Comparison of ENCODE assay signal across 12 cellular contexts in the genomic region with DNA sequence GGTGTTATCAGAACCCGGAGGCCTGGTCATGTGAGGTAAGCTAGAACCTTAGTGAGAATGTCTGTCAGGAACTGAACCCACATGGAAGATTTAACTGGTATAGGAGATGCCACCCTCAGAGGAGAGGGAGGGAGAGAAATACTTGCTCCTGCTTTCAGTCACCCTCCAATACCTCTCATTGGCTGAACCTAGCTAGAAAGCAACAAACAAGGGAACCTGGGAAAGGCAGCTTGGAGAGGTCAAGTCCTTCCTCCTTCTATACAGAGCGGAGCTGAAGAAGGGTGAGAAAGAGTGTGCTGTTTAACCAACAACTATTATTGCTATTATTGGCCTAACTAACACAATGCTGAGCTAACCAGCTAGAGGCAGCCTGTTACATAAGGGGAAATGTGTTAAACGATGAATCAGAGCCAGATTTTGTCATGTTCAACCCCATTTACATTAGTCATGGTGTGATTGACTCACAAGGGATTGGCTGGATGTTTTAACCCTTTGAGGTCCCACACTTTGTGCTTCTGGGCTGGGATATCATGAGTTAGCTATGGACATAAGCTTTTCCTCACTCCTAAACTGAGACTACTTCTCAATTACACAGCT.
DNase-seq lines count a peak whose midpoint lies in the region; ATAC-seq, FAIRE-seq and TF ChIP-seq lines count a peak whose summit lies in the region.
"Had no signal": no experiment of that assay in that cellular context is flagged by ENCODE, and none has a peak within 500 bp of the region (broad histone marks: within the 10 kb centered on the region; RNA-seq: fewer than 3 reads in every experiment).

No MANE protein-coding gene starts in this region.

- no peaks in the 10 kb centered on the region for H3K9me3 Mint-ChIP-seq in CD4-positive, alpha-beta T cell

- H3K4me3 ChIP-seq in AG09309 (ENCODE audit: control insufficient read depth, low read depth, low read length) = no peak overlapping the region
- H3K4me3 ChIP-seq: pancreas had no signal

- no peak for TF ChIP-seq POLR2A in GM12892 (IDR thresholded peaks at IDR 0.05; ENCODE audit: low read depth, low read length)

- H3K36me3 Mint-ChIP-seq in CD4-positive, alpha-beta T cell (ENCODE audit: low read depth) = no peaks in the 10 kb centered on the region

- POLR2A ChIA-PET in CD4-positive, alpha-beta T cell (lab: Charles Lee) = no interaction called here

- H3K27ac ChIP-seq in CD4-positive, alpha-beta T cell (ENCODE audit: low read depth, low read length) = no peak overlapping the region
- H3K27ac ChIP-seq: pancreas had no signal

- H3K9me3 ChIP-seq in CD4-positive, alpha-beta T cell (ENCODE audit: control insufficient read depth, low read length) = no peaks in the 10 kb centered on the region
- H3K9me3 ChIP-seq: pancreas had no signal

- DNase-seq in AG09309 (ENCODE audit: low read depth) (peak; percentile 67), HS-5 (ENCODE audit: low read depth) (peak; percentile 73), amniotic stem cell (lab: John Stamatoyannopoulos, UW) (peak; percentile 4), GM12892 (ENCODE audit: insufficient read length) (no peak), COR-L47 (lab: John Stamatoyannopoulos, UW) (no peak)
- DNase-seq in CD4-positive, alpha-beta T cell = no peak
- DNase-seq: cerebellar nuclear complex, DMS153, NCI-H345, pancreas had no signal

- H3K27ac Mint-ChIP-seq in CD4-positive, alpha-beta T cell = no peak overlapping the region

- TF ChIP-seq CTCF in AG09309 (IDR thresholded peaks at IDR 0.05; ENCODE audit: control insufficient read depth, insufficient read depth, low read depth, low read length, missing control alignments) = no peak
- TF ChIP-seq CTCF in CD4-positive, alpha-beta T cell (IDR thresholded peaks at IDR 0.05) = no peak

- H3K4me1 Mint-ChIP-seq in CD4-positive, alpha-beta T cell (ENCODE audit: low read depth) = no peaks in the 10 kb centered on the region

- H3K27me3 Mint-ChIP-seq in CD4-positive, alpha-beta T cell = peaks cover 15% of the 10 kb centered on the region

- intact Hi-C loops in CD4-positive, alpha-beta T cell (cut with DNase I, micrococcal nuclease) = no loop called here

- H3K27me3 ChIP-seq in CD4-positive, alpha-beta T cell (ENCODE audit: control insufficient read depth, insufficient read depth, low read length) = no peaks in the 10 kb centered on the region

- ATAC-seq in CD4-positive, alpha-beta T cell (ENCODE audit: poor library complexity) = no peak
- no peak for ATAC-seq in HG03280 (IDR thresholded peaks at IDR 0.05; ENCODE audit: unreplicated experiment)

- peak; percentile 66 for FAIRE-seq in islet of Langerhans (lab: Jason Lieb, UNC)
- FAIRE-seq in GM12892 (lab: Jason Lieb, UNC) = no peak
- FAIRE-seq: pancreas had no signal

- no peak overlapping the region for H3K4me3 Mint-ChIP-seq in CD4-positive, alpha-beta T cell

- CTCF ChIA-PET in CD4-positive, alpha-beta T cell (lab: Charles Lee) = no interaction called here

Comparison
In these comparisons a context has a peak if more than half of its experiments do, and no peak if none do; other contexts are left out.
1. DNase-seq: peak in AG09309 (single experiment), HS-5 (single experiment) and amniotic stem cell (single experiment); none in CD4-positive, alpha-beta T cell (0 of 10), GM12892 (single experiment) and COR-L47 (single experiment).